11 cellular contexts compared by ENCODE assay signal in the genomic region with DNA sequence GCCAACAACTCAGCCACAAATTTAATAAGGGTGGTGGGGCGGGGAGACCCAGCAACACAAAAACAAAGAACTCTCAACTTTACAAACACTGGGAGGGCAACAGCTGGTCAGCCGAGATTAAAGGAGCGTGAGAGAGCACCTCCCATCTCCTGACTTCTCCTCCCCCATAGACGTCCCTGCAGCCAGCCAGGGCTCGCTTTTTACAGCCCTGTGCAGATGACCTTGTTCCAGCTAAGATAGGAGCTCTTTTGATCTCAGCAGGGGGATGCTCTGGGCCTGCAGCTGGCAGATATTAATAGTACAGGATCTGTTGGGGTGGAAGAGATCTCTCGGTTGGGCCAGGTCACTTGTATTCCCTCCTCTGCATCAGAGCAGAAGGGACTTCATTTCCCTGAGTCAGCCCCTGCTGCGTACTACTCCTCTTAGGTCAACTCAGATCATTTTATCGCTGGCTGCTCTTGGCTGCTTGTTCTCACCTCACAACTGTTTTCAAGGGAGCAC.
DNase-seq lines count a peak whose midpoint lies in the region; ATAC-seq and TF ChIP-seq lines count a peak whose summit lies in the region.
"Had no signal": no experiment of that assay in that cellular context is flagged by ENCODE, and none has a peak within 500 bp of the region (broad histone marks: within the 10 kb centered on the region; RNA-seq: fewer than 3 reads in every experiment).

No MANE protein-coding gene starts in this region.

- TF ChIP-seq POLR2A in ovary (IDR thresholded peaks at IDR 0.05): no peak

- H3K4me3 Mint-ChIP-seq in CD8-positive, alpha-beta T cell: no peak overlapping the region
- H3K4me3 Mint-ChIP-seq: CD14-positive monocyte had no signal

- peaks cover 42% of the 10 kb centered on the region for H3K4me1 ChIP-seq in CD8-positive, alpha-beta T cell (ENCODE audit: insufficient read depth, low read length)
- H3K4me1 ChIP-seq in ovary (ENCODE audit: insufficient read depth): peaks cover 29% of the 10 kb centered on the region

- H3K4me1 Mint-ChIP-seq in CD8-positive, alpha-beta T cell (ENCODE audit: low read depth): peaks cover 59% of the 10 kb centered on the region

- TF ChIP-seq CTCF in CD8-positive, alpha-beta T cell (IDR thresholded peaks at IDR 0.05): no peak
- no peak for TF ChIP-seq CTCF in fibroblast of pulmonary artery (IDR thresholded peaks at IDR 0.05; ENCODE audit: low read length, missing control alignments)
- peak in 1 of 3 donors; percentile 9 for TF ChIP-seq CTCF in ovary (IDR thresholded peaks at IDR 0.05)

- H3K9me3 Mint-ChIP-seq in CD8-positive, alpha-beta T cell: no peaks in the 10 kb centered on the region
- H3K9me3 Mint-ChIP-seq: CD14-positive monocyte had no signal

- no peaks in the 10 kb centered on the region for H3K36me3 Mint-ChIP-seq in CD8-positive, alpha-beta T cell

- 6 to 15% (median 10%) methylated on average over 8 of the region's 8 CpGs for WGBS in ovary, 3 donors

- no peak overlapping the region for H3K27ac ChIP-seq in CD8-positive, alpha-beta T cell (ENCODE audit: low read depth, low read length)
- peak overlapping the region in 1 of 2 donors; percentile 62 for H3K27ac ChIP-seq in ovary

- H3K4me3 ChIP-seq in CD8-positive, alpha-beta T cell (ENCODE audit: low read depth, low read length): no peak overlapping the region
- H3K4me3 ChIP-seq in fibroblast of pulmonary artery (replicated peaks; ENCODE audit: low read depth, low read length) (no peak overlapping the region), ovary (no peak overlapping the region)

- intact Hi-C loops in CD8-positive, alpha-beta T cell (cut with DNase I, micrococcal nuclease): loop anchor here in 1 of 2 experiments (5.0 kb wide), 1 partner anchor 33 kb away; no protein-coding TSS in a partner anchor
- intact Hi-C loops in ovary (cut with DNase I): loop anchor here in 1 of 4 donors (5.0 to 10.0 kb wide), 2 partner anchors 229 to 492 kb away; no protein-coding TSS in a partner anchor

- no peaks in the 10 kb centered on the region for H3K27me3 Mint-ChIP-seq in CD8-positive, alpha-beta T cell (ENCODE audit: low read depth)

- no peak for ATAC-seq in CD8-positive, alpha-beta T cell
- ATAC-seq in HG03108 (IDR thresholded peaks at IDR 0.05; ENCODE audit: unreplicated experiment) (no peak), HG03460 (IDR thresholded peaks at IDR 0.05; ENCODE audit: unreplicated experiment) (no peak)

- CTCF ChIA-PET in CD8-positive, alpha-beta T cell (lab: Charles Lee): interaction anchor here (0.8 kb wide), 1 partner anchor 12 kb away, joined by 3 read pairs; no protein-coding TSS in a partner anchor

- H3K27ac Mint-ChIP-seq in CD8-positive, alpha-beta T cell: peak overlapping the region; percentile 46

- no peak for TF ChIP-seq EP300 in ovary (IDR thresholded peaks at IDR 0.05)

- no peaks in the 10 kb centered on the region for H3K27me3 ChIP-seq in CD8-positive, alpha-beta T cell (ENCODE audit: insufficient read depth, low read length)
- H3K27me3 ChIP-seq in ovary: no peaks in the 10 kb centered on the region

- no peaks in the 10 kb centered on the region for H3K36me3 ChIP-seq in CD8-positive, alpha-beta T cell (ENCODE audit: insufficient read depth, low read length)
- H3K36me3 ChIP-seq in ovary: no peaks in the 10 kb centered on the region

- no peak for DNase-seq in CD8-positive, alpha-beta T cell
- DNase-seq in NCI-H524 treated with DMSO at 0.1 percent for 48 hours (lab: John Stamatoyannopoulos, UW): peak; percentile 70
- peak; percentile 54 for DNase-seq in fibroblast of pulmonary artery (ENCODE audit: low read depth)
- peak; percentile 70 to 89 (median 77) for DNase-seq in ovary
- DNase-seq in NCI-H128 (lab: John Stamatoyannopoulos, UW; ENCODE audit: unreplicated experiment): no peak
- no peak for DNase-seq in activated T-cell treated with anti-CD3 and anti-CD28 coated beads, Interleukin-2, amount 50 U/mL, for 1 hour
- DNase-seq: NCI-H2081 treated with DMSO at 0.1 percent for 48 hours; stimulated activated naive CD4-positive, alpha-beta T cell had no signal

- H3K9me3 ChIP-seq in CD8-positive, alpha-beta T cell (ENCODE audit: low read length): no peaks in the 10 kb centered on the region
- no peaks in the 10 kb centered on the region for H3K9me3 ChIP-seq in ovary

- POLR2A ChIA-PET in CD8-positive, alpha-beta T cell (lab: Charles Lee): interaction anchor here (2.1 kb wide), 1 partner anchor 9 kb away, joined by 6 read pairs; no protein-coding TSS in a partner anchor

Comparison
In these comparisons a context has a peak if more than half of its experiments do, and no peak if none do; other contexts are left out.
1. DNase-seq: peak in NCI-H524 treated with DMSO at 0.1 percent for 48 hours (single experiment), fibroblast of pulmonary artery (single experiment) and ovary (5 of 5); none in CD8-positive, alpha-beta T cell (0 of 7), NCI-H128 (single experiment) and activated T-cell treated with anti-CD3 and anti-CD28 coated beads, Interleukin-2, amount 50 U/mL, for 1 hour (single experiment).